ENCODE assay signal across 26 cellular contexts in the genomic region with DNA sequence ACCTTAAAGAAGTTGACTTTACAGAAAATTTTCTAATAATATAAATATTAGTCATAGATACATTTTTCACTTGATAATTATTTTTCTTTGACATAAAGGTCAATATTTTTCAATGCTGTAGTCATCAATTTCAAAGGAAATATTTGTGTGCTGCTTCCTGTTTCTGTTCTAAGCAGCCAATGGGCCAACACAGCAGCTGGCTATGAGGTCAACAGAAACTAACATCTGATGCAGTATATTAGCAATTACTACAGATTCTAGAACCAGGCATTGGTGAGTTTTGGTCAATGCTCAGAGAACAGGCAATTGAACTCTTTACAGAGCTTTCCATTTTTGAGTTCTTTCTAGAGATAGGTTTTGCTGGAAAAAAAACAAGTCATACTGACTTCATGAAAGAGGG.
"Had no signal": no experiment of that assay in that cellular context is flagged by ENCODE, and none has a peak within 500 bp of the region (broad histone marks: within the 10 kb centered on the region; RNA-seq: fewer than 3 reads in every experiment).

No MANE protein-coding gene starts in this region.

- H3K9ac ChIP-seq: KMS-11 had no signal

- H3K4me2 ChIP-seq: KMS-11 had no signal

- H3K36me3 ChIP-seq: SJSA1 had no signal

- H3K4me3 ChIP-seq: SJSA1 had no signal

- H3K4me1 ChIP-seq: SJSA1 had no signal

- ATAC-seq: activated CD8-positive, alpha-beta memory T cell treated with anti-CD3 and anti-CD28 coated beads, Interleukin-2, amount 10 ng/mL, durations not matched to agents 7 days and 5 days; PC-3; SK-N-SH treated with all-trans-retinoic acid at 6 μM for 48 hours had no signal

- DNase-seq: activated B cell treated with CpG ODN at 0.5 μM for 24 hours; activated CD4-positive, alpha-beta T cell treated with anti-CD3 and anti-CD28 coated beads for 1 hour; activated CD4-positive, alpha-beta T cell treated with anti-CD3 and anti-CD28 coated beads, Interleukin-2, amount 10 ng/mL, durations not matched to agents 24 days and 14 days; activated CD4-positive, alpha-beta T cell treated with anti-CD3 and anti-CD28 coated beads, Interleukin-2, amount 50 U/mL, for 48 hours; activated CD8-positive, alpha-beta memory T cell treated with anti-CD3 and anti-CD28 coated beads, Interleukin-2, amount 10 ng/mL, durations not matched to agents 7 days and 5 days; activated effector memory CD4-positive, alpha-beta T cell treated with Interleukin-2 at 50 U/mL for 16 hours; activated naive CD4-positive, alpha-beta T cell; activated T-cell treated with anti-CD3 and anti-CD28 coated beads, Interleukin-2, amount 50 U/mL, for 24 hours; aorta; central memory CD4-positive, alpha-beta T cell; MV-4-11; NCI-H1092 treated with DMSO at 0.1 percent for 48 hours; NCI-H1417 treated with DMSO at 0.1 percent for 48 hours; NCI-H1694; NCI-H2029; NCI-H2107; NCI-H2171 treated with DMSO at 0.1 percent for 48 hours; NCI-H226; NCI-H526 treated with DMSO at 0.1 percent for 48 hours; NCI-H82; NK-92 treated with Interleukin-12 subunit alpha and Interleukin-12 subunit beta, amount 100 ng/mL, for 24 hours; PC-3; SHP77 had no signal

- H3K27ac ChIP-seq: KMS-11, SJSA1 had no signal

- H3K27me3 ChIP-seq: SJSA1 had no signal
